In the genomic region with DNA sequence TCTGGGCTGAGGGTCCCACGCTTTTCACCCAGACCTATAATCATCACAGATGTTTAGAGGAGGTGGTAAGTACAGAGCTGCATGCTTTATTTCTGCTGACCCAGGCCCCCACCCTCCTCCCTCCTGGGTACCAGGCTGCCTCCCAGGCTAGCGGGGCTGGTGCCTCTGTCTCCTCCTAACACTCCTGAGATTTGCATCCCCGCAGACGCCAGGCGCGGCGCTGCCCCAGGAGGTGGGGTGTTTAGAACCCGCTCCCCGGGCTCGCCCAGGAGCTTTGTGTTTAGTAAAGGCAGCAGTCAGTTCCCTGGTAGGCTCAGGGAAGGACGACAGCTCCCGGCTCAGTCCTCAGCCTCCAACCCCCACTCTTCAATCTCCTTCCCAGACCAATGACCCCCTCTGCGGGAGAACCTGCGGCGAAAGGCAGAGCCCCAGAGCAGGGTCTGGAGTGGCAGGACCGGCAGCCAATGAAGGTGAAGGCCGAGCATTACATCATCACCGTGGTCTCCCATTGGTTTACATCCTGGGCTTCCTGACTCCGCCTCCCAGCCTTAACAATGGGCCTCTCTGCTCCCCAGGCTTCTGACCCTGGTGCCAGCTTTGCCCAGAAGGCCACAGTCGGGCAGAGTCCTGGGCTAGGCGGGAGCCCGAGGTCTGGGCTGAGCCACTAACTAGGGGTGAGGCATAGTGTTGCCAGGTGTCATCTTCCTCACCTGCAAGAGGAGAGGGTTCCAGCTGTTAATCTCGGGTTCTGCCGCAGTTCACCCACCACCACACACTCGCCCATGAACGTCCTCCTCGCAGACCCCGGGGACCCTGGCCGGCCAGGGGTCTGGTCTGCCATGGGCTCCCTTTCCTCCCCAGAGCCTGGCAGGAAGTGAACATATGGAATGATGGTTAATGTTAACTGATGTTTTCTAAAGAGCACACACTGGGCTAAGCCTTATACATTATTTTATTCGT, we compare ENCODE assay signal across 1 cellular context.
TF ChIP-seq lines count a peak whose summit lies in the region.

No MANE protein-coding gene starts in this region.

TF ChIP-seq in K562, 482 proteins besides CTCF, POLR2A, EP300 and RAD21 (continues in another document):
- no peak for TF ChIP-seq PHF8 (IDR thresholded peaks at IDR 0.05; ENCODE audit: borderline replicate concordance, low read length)
- TF ChIP-seq, protein P1, sequence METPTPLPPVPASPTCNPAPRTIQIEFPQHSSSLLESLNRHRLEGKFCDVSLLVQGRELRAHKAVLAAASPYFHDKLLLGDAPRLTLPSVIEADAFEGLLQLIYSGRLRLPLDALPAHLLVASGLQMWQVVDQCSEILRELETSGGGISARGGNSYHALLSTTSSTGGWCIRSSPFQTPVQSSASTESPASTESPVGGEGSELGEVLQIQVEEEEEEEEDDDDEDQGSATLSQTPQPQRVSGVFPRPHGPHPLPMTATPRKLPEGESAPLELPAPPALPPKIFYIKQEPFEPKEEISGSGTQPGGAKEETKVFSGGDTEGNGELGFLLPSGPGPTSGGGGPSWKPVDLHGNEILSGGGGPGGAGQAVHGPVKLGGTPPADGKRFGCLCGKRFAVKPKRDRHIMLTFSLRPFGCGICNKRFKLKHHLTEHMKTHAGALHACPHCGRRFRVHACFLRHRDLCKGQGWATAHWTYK (CRISPR knock-in tag; IDR thresholded peaks at IDR 0.05), result no peak
- TF ChIP-seq, protein P2, sequence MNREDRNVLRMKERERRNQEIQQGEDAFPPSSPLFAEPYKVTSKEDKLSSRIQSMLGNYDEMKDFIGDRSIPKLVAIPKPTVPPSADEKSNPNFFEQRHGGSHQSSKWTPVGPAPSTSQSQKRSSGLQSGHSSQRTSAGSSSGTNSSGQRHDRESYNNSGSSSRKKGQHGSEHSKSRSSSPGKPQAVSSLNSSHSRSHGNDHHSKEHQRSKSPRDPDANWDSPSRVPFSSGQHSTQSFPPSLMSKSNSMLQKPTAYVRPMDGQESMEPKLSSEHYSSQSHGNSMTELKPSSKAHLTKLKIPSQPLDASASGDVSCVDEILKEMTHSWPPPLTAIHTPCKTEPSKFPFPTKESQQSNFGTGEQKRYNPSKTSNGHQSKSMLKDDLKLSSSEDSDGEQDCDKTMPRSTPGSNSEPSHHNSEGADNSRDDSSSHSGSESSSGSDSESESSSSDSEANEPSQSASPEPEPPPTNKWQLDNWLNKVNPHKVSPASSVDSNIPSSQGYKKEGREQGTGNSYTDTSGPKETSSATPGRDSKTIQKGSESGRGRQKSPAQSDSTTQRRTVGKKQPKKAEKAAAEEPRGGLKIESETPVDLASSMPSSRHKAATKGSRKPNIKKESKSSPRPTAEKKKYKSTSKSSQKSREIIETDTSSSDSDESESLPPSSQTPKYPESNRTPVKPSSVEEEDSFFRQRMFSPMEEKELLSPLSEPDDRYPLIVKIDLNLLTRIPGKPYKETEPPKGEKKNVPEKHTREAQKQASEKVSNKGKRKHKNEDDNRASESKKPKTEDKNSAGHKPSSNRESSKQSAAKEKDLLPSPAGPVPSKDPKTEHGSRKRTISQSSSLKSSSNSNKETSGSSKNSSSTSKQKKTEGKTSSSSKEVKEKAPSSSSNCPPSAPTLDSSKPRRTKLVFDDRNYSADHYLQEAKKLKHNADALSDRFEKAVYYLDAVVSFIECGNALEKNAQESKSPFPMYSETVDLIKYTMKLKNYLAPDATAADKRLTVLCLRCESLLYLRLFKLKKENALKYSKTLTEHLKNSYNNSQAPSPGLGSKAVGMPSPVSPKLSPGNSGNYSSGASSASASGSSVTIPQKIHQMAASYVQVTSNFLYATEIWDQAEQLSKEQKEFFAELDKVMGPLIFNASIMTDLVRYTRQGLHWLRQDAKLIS (CRISPR knock-in tag; IDR thresholded peaks at IDR 0.05), result no peak
- no peak for TF ChIP-seq SETDB1 (IDR thresholded peaks at IDR 0.05; ENCODE audit: low read length)
- TF ChIP-seq TBL1XR1 (IDR thresholded peaks at IDR 0.05; ENCODE audit: low read length in 2 of 2), result no peak
- no peak for TF ChIP-seq SMAD2 (IDR thresholded peaks at IDR 0.05; ENCODE audit: low read depth, low read length)
- no peak for TF ChIP-seq EGR1 (conservative IDR thresholded peaks at IDR 0.05)
- TF ChIP-seq, protein P3, sequence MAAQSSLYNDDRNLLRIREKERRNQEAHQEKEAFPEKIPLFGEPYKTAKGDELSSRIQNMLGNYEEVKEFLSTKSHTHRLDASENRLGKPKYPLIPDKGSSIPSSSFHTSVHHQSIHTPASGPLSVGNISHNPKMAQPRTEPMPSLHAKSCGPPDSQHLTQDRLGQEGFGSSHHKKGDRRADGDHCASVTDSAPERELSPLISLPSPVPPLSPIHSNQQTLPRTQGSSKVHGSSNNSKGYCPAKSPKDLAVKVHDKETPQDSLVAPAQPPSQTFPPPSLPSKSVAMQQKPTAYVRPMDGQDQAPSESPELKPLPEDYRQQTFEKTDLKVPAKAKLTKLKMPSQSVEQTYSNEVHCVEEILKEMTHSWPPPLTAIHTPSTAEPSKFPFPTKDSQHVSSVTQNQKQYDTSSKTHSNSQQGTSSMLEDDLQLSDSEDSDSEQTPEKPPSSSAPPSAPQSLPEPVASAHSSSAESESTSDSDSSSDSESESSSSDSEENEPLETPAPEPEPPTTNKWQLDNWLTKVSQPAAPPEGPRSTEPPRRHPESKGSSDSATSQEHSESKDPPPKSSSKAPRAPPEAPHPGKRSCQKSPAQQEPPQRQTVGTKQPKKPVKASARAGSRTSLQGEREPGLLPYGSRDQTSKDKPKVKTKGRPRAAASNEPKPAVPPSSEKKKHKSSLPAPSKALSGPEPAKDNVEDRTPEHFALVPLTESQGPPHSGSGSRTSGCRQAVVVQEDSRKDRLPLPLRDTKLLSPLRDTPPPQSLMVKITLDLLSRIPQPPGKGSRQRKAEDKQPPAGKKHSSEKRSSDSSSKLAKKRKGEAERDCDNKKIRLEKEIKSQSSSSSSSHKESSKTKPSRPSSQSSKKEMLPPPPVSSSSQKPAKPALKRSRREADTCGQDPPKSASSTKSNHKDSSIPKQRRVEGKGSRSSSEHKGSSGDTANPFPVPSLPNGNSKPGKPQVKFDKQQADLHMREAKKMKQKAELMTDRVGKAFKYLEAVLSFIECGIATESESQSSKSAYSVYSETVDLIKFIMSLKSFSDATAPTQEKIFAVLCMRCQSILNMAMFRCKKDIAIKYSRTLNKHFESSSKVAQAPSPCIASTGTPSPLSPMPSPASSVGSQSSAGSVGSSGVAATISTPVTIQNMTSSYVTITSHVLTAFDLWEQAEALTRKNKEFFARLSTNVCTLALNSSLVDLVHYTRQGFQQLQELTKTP (IDR thresholded peaks at IDR 0.05; ENCODE audit: low read depth in 1 of 2, partially characterized antibody in 2 of 2), result no peak
- no peak for TF ChIP-seq ZNF121 (CRISPR knock-in tag; conservative IDR thresholded peaks at IDR 0.05)
- no peak for TF ChIP-seq TAF1 (IDR thresholded peaks at IDR 0.05; ENCODE audit: control insufficient read depth, extremely low read depth, insufficient read depth, low read length, severe bottlenecking)
- TF ChIP-seq SNRNP70 (optimal IDR thresholded peaks at IDR 0.05; ENCODE audit: low read depth, low read length), result no peak
- peak; percentile 59 for TF ChIP-seq RBM25 (IDR thresholded peaks at IDR 0.05; ENCODE audit: low read depth, low read length, severe bottlenecking)
- TF ChIP-seq, protein P4, sequence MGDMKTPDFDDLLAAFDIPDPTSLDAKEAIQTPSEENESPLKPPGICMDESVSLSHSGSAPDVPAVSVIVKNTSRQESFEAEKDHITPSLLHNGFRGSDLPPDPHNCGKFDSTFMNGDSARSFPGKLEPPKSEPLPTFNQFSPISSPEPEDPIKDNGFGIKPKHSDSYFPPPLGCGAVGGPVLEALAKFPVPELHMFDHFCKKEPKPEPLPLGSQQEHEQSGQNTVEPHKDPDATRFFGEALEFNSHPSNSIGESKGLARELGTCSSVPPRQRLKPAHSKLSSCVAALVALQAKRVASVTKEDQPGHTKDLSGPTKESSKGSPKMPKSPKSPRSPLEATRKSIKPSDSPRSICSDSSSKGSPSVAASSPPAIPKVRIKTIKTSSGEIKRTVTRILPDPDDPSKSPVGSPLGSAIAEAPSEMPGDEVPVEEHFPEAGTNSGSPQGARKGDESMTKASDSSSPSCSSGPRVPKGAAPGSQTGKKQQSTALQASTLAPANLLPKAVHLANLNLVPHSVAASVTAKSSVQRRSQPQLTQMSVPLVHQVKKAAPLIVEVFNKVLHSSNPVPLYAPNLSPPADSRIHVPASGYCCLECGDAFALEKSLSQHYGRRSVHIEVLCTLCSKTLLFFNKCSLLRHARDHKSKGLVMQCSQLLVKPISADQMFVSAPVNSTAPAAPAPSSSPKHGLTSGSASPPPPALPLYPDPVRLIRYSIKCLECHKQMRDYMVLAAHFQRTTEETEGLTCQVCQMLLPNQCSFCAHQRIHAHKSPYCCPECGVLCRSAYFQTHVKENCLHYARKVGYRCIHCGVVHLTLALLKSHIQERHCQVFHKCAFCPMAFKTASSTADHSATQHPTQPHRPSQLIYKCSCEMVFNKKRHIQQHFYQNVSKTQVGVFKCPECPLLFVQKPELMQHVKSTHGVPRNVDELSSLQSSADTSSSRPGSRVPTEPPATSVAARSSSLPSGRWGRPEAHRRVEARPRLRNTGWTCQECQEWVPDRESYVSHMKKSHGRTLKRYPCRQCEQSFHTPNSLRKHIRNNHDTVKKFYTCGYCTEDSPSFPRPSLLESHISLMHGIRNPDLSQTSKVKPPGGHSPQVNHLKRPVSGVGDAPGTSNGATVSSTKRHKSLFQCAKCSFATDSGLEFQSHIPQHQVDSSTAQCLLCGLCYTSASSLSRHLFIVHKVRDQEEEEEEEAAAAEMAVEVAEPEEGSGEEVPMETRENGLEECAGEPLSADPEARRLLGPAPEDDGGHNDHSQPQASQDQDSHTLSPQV (IDR thresholded peaks at IDR 0.05), result no peak
- TF ChIP-seq TRIM28 (IDR thresholded peaks at IDR 0.05), result no peak
- no peak for TF ChIP-seq TCF3 (CRISPR knock-in tag; IDR thresholded peaks at IDR 0.05)
- TF ChIP-seq, protein P5, sequence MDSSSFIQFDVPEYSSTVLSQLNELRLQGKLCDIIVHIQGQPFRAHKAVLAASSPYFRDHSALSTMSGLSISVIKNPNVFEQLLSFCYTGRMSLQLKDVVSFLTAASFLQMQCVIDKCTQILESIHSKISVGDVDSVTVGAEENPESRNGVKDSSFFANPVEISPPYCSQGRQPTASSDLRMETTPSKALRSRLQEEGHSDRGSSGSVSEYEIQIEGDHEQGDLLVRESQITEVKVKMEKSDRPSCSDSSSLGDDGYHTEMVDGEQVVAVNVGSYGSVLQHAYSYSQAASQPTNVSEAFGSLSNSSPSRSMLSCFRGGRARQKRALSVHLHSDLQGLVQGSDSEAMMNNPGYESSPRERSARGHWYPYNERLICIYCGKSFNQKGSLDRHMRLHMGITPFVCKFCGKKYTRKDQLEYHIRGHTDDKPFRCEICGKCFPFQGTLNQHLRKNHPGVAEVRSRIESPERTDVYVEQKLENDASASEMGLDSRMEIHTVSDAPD (CRISPR knock-in tag; IDR thresholded peaks at IDR 0.05), result no peak
- TF ChIP-seq ZNF778 (CRISPR knock-in tag; IDR thresholded peaks at IDR 0.05), result no peak
- TF ChIP-seq CSDE1 (IDR thresholded peaks at IDR 0.05), result no peak
- TF ChIP-seq, protein P6, sequence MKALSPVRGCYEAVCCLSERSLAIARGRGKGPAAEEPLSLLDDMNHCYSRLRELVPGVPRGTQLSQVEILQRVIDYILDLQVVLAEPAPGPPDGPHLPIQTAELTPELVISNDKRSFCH (CRISPR knock-in tag; IDR thresholded peaks at IDR 0.05), result no peak
- TF ChIP-seq, protein P6 (tag; IDR thresholded peaks at IDR 0.05), result no peak
- TF ChIP-seq, protein P7, sequence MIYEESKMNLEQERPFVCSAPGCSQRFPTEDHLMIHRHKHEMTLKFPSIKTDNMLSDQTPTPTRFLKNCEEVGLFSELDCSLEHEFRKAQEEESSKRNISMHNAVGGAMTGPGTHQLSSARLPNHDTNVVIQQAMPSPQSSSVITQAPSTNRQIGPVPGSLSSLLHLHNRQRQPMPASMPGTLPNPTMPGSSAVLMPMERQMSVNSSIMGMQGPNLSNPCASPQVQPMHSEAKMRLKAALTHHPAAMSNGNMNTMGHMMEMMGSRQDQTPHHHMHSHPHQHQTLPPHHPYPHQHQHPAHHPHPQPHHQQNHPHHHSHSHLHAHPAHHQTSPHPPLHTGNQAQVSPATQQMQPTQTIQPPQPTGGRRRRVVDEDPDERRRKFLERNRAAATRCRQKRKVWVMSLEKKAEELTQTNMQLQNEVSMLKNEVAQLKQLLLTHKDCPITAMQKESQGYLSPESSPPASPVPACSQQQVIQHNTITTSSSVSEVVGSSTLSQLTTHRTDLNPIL (CRISPR knock-in tag; IDR thresholded peaks at IDR 0.05), result no peak
- no peak for TF ChIP-seq GATAD2A (IDR thresholded peaks at IDR 0.05)
- TF ChIP-seq, protein P8, sequence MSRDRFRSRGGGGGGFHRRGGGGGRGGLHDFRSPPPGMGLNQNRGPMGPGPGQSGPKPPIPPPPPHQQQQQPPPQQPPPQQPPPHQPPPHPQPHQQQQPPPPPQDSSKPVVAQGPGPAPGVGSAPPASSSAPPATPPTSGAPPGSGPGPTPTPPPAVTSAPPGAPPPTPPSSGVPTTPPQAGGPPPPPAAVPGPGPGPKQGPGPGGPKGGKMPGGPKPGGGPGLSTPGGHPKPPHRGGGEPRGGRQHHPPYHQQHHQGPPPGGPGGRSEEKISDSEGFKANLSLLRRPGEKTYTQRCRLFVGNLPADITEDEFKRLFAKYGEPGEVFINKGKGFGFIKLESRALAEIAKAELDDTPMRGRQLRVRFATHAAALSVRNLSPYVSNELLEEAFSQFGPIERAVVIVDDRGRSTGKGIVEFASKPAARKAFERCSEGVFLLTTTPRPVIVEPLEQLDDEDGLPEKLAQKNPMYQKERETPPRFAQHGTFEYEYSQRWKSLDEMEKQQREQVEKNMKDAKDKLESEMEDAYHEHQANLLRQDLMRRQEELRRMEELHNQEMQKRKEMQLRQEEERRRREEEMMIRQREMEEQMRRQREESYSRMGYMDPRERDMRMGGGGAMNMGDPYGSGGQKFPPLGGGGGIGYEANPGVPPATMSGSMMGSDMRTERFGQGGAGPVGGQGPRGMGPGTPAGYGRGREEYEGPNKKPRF (IDR thresholded peaks at IDR 0.05; ENCODE audit: low read depth, low read length), result no peak
- TF ChIP-seq ZFP30 (CRISPR knock-in tag; IDR thresholded peaks at IDR 0.05; ENCODE audit: borderline replicate concordance), result no peak
- no peak for TF ChIP-seq NCOA1 (IDR thresholded peaks at IDR 0.05; ENCODE audit: low read depth)
- no peak for TF ChIP-seq ZNF696 (CRISPR knock-in tag; conservative IDR thresholded peaks at IDR 0.05)
- TF ChIP-seq DACH1 (IDR thresholded peaks at IDR 0.05; ENCODE audit: partially characterized antibody), result no peak
- TF ChIP-seq ZNF41 (CRISPR knock-in tag; conservative IDR thresholded peaks at IDR 0.05), result no peak
- TF ChIP-seq, protein P9, sequence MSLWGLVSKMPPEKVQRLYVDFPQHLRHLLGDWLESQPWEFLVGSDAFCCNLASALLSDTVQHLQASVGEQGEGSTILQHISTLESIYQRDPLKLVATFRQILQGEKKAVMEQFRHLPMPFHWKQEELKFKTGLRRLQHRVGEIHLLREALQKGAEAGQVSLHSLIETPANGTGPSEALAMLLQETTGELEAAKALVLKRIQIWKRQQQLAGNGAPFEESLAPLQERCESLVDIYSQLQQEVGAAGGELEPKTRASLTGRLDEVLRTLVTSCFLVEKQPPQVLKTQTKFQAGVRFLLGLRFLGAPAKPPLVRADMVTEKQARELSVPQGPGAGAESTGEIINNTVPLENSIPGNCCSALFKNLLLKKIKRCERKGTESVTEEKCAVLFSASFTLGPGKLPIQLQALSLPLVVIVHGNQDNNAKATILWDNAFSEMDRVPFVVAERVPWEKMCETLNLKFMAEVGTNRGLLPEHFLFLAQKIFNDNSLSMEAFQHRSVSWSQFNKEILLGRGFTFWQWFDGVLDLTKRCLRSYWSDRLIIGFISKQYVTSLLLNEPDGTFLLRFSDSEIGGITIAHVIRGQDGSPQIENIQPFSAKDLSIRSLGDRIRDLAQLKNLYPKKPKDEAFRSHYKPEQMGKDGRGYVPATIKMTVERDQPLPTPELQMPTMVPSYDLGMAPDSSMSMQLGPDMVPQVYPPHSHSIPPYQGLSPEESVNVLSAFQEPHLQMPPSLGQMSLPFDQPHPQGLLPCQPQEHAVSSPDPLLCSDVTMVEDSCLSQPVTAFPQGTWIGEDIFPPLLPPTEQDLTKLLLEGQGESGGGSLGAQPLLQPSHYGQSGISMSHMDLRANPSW (CRISPR knock-in tag; IDR thresholded peaks at IDR 0.05), result no peak
